In genomic region chr1:54879872-54880271, GRCh38 we compare ENCODE assay signal across 18 cellular contexts. TPM values are rescaled to one million over a fixed set of nuclear protein-coding genes. Genes with fewer than 3 reads are reported as not detected.
DNase-seq lines count a peak whose midpoint lies in the region; ATAC-seq, FAIRE-seq and TF ChIP-seq lines count a peak whose summit lies in the region.
"Had no signal": no experiment of that assay in that cellular context is flagged by ENCODE, and none has a peak within 500 bp of the region (broad histone marks: within the 10 kb centered on the region; RNA-seq: fewer than 3 reads in every experiment).

No MANE protein-coding gene starts in this region.

- H3K36me3 Mint-ChIP-seq in endodermal cell (ENCODE audit: low read depth), result peaks cover 83% of the 10 kb centered on the region

- BruUV-seq in HepG2 (replicated peaks; lab: Mats Ljungman, UMichigan), result no TSS peak

- 49% methylated on average over 1 of the region's 1 CpG for WGBS in HepG2 (ENCODE audit: low lambda C conversion rate)
- WGBS in right lobe of liver (ENCODE audit: insufficient coverage, low coverage, low lambda C conversion rate, missing lambda C conversion rate), result 17% methylated on average over 1 of the region's 1 CpG
- 100% methylated on average over 1 of the region's 1 CpG; no CpG with 5 or more reads in 1 of the 2 experiments for WGBS in endodermal cell (ENCODE audit: insufficient coverage in 1 of 2, insufficient read length in 1 of 2), 2 experiments

- ATAC-seq in HepG2 (no peak), right lobe of liver (no peak), HG02938 (IDR thresholded peaks at IDR 0.05; ENCODE audit: unreplicated experiment) (no peak)

- no peak for DNase-seq in HepG2 (ENCODE audit: low spot score)
- no peak for DNase-seq in right lobe of liver
- DNase-seq in SK-N-MC (ENCODE audit: low read depth, low spot score), result no peak
- no peak for DNase-seq in endodermal cell
- DNase-seq in HuH-7.5 (ENCODE audit: low spot score), result no peak
- no peak for DNase-seq in NCI-H69 (lab: John Stamatoyannopoulos, UW)
- DNase-seq: 8988T; CD4-positive, alpha-beta memory T cell; DMS153; DMS79; GF-D8; HCEC 1CT had no signal

- no peak overlapping the region for H2AFZ ChIP-seq in HepG2 (ENCODE audit: low read length)

- H3K9me3 ChIP-seq in HepG2 (ENCODE audit: low read length) (no peaks in the 10 kb centered on the region), right lobe of liver (no peaks in the 10 kb centered on the region), SK-N-MC (ENCODE audit: low read depth, low read length) (no peaks in the 10 kb centered on the region), endodermal cell (ENCODE audit: control insufficient read depth, low read length) (peaks cover 20% of the 10 kb centered on the region)

- H3K27me3 Mint-ChIP-seq in endodermal cell (ENCODE audit: insufficient read depth), result no peaks in the 10 kb centered on the region
- H3K27me3 Mint-ChIP-seq: CD4-positive, alpha-beta memory T cell had no signal

- intact Hi-C loops in HepG2 (cut with micrococcal nuclease; ENCODE audit: unreplicated experiment) (no loop called here), right lobe of liver (cut with DNase I) (no loop called here)

- no peak for TF ChIP-seq EP300 in HepG2 (IDR thresholded peaks at IDR 0.05; ENCODE audit: low read depth in 2 of 2, low read length in 2 of 2)
- no peak for TF ChIP-seq EP300 in HepG2 (CRISPR knock-in tag; IDR thresholded peaks at IDR 0.05; ENCODE audit: borderline replicate concordance)

- H3K4me1 ChIP-seq in HepG2 (ENCODE audit: insufficient read depth, low read length), result peaks cover 100% of the 10 kb centered on the region
- H3K4me1 ChIP-seq in right lobe of liver, result peaks cover 0 to 88% (median 36%) of the 10 kb centered on the region in 4 donors
- H3K4me1 ChIP-seq in endodermal cell (ENCODE audit: control insufficient read depth, insufficient read depth, low read length), result peaks cover 6% of the 10 kb centered on the region

- no peak overlapping the region for H3K4me3 Mint-ChIP-seq in endodermal cell
- H3K4me3 Mint-ChIP-seq: CD14-positive monocyte; CD4-positive, alpha-beta memory T cell had no signal

- H3K4me3 ChIP-seq in HepG2 (replicated peaks in 1 of 3; ENCODE audit: insufficient read depth in 1 of 3, low read depth in 2 of 3, low read length in 3 of 3) (peak overlapping the region in 2 of 3 experiments; percentile 26 to 33; a peak in 2 of 6 replicates), right lobe of liver (peak overlapping the region in 1 of 3 donors; percentile 0), SK-N-MC (no peak overlapping the region), endodermal cell (ENCODE audit: low read length) (peak overlapping the region; percentile 53)
- H3K4me3 ChIP-seq: BLaER1 had no signal

- in situ Hi-C loops in HepG2 (cut with HindIII; ENCODE audit: extremely low pct_ligation_motif_present, low pct_unique_long_range_greater_than_20kb), result no loop called here

- H3K36me3 ChIP-seq in HepG2 (replicated peaks in 1 of 2; ENCODE audit: control insufficient read depth in 1 of 2, insufficient read depth in 2 of 2, low read length in 2 of 2) (peaks cover 19 to 80% of the 10 kb centered on the region in 2 experiments), right lobe of liver (peaks cover 0 to 62% (median 16%) of the 10 kb centered on the region in 4 donors), SK-N-MC (ENCODE audit: insufficient read depth, low read length) (peaks cover 86% of the 10 kb centered on the region), endodermal cell (ENCODE audit: control insufficient read depth, insufficient read depth, low read length) (peaks cover 94% of the 10 kb centered on the region)
- H3K36me3 ChIP-seq: BLaER1 had no signal

- TF ChIP-seq RAD21 in HepG2 (CRISPR knock-in tag; IDR thresholded peaks at IDR 0.05), result no peak

- H3K27ac Mint-ChIP-seq in endodermal cell, result no peak overlapping the region
- H3K27ac Mint-ChIP-seq: CD14-positive monocyte had no signal

- TF ChIP-seq CTCF in HepG2 (CRISPR knock-in tag; IDR thresholded peaks at IDR 0.05), result no peak
- TF ChIP-seq CTCF in right lobe of liver (IDR thresholded peaks at IDR 0.05), result no peak
- TF ChIP-seq CTCF in endodermal cell (conservative IDR thresholded peaks at IDR 0.05), result no peak

- H3K9ac ChIP-seq in HepG2 (ENCODE audit: insufficient read depth, low read depth, low read length), result peak overlapping the region; percentile 25; the same call in 1 of the 2 replicates
- no peak overlapping the region for H3K9ac ChIP-seq in SK-N-MC (ENCODE audit: insufficient read length)
- H3K9ac ChIP-seq in endodermal cell (ENCODE audit: extremely low read depth, low read length, poor library complexity, severe bottlenecking), result no peak overlapping the region
- H3K9ac ChIP-seq: BLaER1 had no signal

- POLR2A ChIA-PET in HepG2 (lab: Yijun Ruan, JAX), result interaction anchor here (1.1 to 11.2 kb wide), 4 partner anchors 8 to 18 kb away, joined by 6 to 364 read pairs (median 9); no protein-coding TSS in a partner anchor

- peaks cover 4% of the 10 kb centered on the region for H3K9me3 Mint-ChIP-seq in endodermal cell

- H4K20me1 ChIP-seq in HepG2 (ENCODE audit: insufficient read depth, low read length), result peaks cover 97% of the 10 kb centered on the region
- H4K20me1 ChIP-seq: BLaER1 had no signal

- H3K27me3 ChIP-seq in HepG2 (ENCODE audit: control insufficient read depth in 1 of 2, insufficient read depth in 2 of 2, low read length in 2 of 2) (no peaks in the 10 kb centered on the region), right lobe of liver (no peaks in the 10 kb centered on the region), endodermal cell (ENCODE audit: control insufficient read depth, insufficient read depth, low read length, poor library complexity, severe bottlenecking) (no peaks in the 10 kb centered on the region)
- H3K27me3 ChIP-seq: BLaER1 had no signal

- TF ChIP-seq POLR2A in HepG2 (IDR thresholded peaks at IDR 0.05; ENCODE audit: insufficient read depth in 1 of 2, low read depth in 2 of 2, low read length in 2 of 2) (no peak), right lobe of liver (IDR thresholded peaks at IDR 0.05) (no peak)

- CTCF ChIA-PET in HepG2 (lab: Yijun Ruan, JAX; ENCODE audit: low intra/inter-chr PET ratio, low total read pairs), result no interaction called here

- no peak overlapping the region for H3K27ac ChIP-seq in HepG2 (ENCODE audit: extremely low read length, insufficient read depth, low read length)
- peak overlapping the region in 1 of 3 donors; percentile 5 for H3K27ac ChIP-seq in right lobe of liver
- H3K27ac ChIP-seq in SK-N-MC, result peak overlapping the region; percentile 26; the same call in 1 of the 2 replicates
- no peak overlapping the region for H3K27ac ChIP-seq in endodermal cell (ENCODE audit: low read depth, low read length)
- H3K27ac ChIP-seq: BLaER1 had no signal

- no peak for FAIRE-seq in HepG2 (lab: Jason Lieb, UNC)
- FAIRE-seq: GM19239, H54, HTR-8/SVneo had no signal

- peaks cover 40% of the 10 kb centered on the region for H3K4me1 Mint-ChIP-seq in endodermal cell

- peaks cover 96% of the 10 kb centered on the region for H3K79me2 ChIP-seq in HepG2 (ENCODE audit: insufficient read depth, low read length)

- peak overlapping the region; percentile 51 for H3K4me2 ChIP-seq in HepG2 (ENCODE audit: low read depth, low read length)
- H3K4me2 ChIP-seq: BLaER1 had no signal

TF ChIP-seq in HepG2, 621 proteins besides CTCF, POLR2A, EP300 and RAD21 (continues in another document):
- TF ChIP-seq ONECUT2 (CRISPR knock-in tag; IDR thresholded peaks at IDR 0.05) (peak; percentile 71), KAT2B (IDR thresholded peaks at IDR 0.05; ENCODE audit: borderline replicate concordance, low read depth, low read length) (peak; percentile 98), BCL6 (CRISPR knock-in tag; IDR thresholded peaks at IDR 0.05) (peak; percentile 23; the same call in 1 of the 2 replicates), GATAD2A (CRISPR knock-in tag; IDR thresholded peaks at IDR 0.05) (peak; percentile 57), TFAP4 (IDR thresholded peaks at IDR 0.05; ENCODE audit: borderline replicate concordance, low read depth) (no peak)

RNA-seq across cellular contexts. Expression of gene DHCR24, which starts 7.1 kb away (rescaled TPM):
- total RNA-seq in HepG2 (2016; rRNA removed; fragmentation: Illumina TruSeq; extraction: Trizol) (250 and 448 TPM in 2 replicates), right lobe of liver (1,000 to 10,000 TPM in 1 of 6 experiments, 100 to 1,000 TPM in 5; 319 to 1,976 (median 596) TPM), endodermal cell (100 to 1,000 TPM; 243 to 340 TPM)
- total RNA-seq in HepG2 (2016; cell fraction: cytosol; rRNA removed; fragmentation: Illumina TruSeq; extraction: Trizol; ENCODE audit: low read depth), result 49.9 and 51.0 TPM in 2 replicates
- total RNA-seq in HepG2 (2016; cell fraction: insoluble cytoplasmic fraction; rRNA removed; fragmentation: Illumina TruSeq; extraction: Trizol), result 228 and 439 TPM in 2 replicates
- 153 and 157 TPM in 2 replicates for total RNA-seq in HepG2 (2016; cell fraction: membrane; rRNA removed; fragmentation: Illumina TruSeq; extraction: Trizol)
- total RNA-seq in HepG2 (2016; cell fraction: nucleus; rRNA removed; fragmentation: Illumina TruSeq; extraction: Trizol), result 410 and 468 TPM in 2 replicates
- 374 and 484 TPM in 2 replicates for polyA plus RNA-seq in HepG2 (2011; rRNA removed)
- polyA plus RNA-seq in HepG2 (2011; cell fraction: cytosol; rRNA removed), result 348 and 453 TPM in 2 replicates
- 376 and 486 TPM in 2 replicates for polyA plus RNA-seq in HepG2 (2011; cell fraction: nucleus; rRNA removed)
- polyA plus RNA-seq in HepG2 (2012), result 453 and 672 TPM in 2 replicates
- 36.9 and 39.3 TPM in 2 replicates for polyA plus RNA-seq in HepG2 (2016; cell fraction: cytosol; fragmentation: Illumina TruSeq; extraction: Trizol; ENCODE audit: low read depth)
- 202 and 215 TPM in 2 replicates for polyA plus RNA-seq in HepG2 (2016; cell fraction: insoluble cytoplasmic fraction; fragmentation: Illumina TruSeq; extraction: Trizol; ENCODE audit: low read depth)
- polyA plus RNA-seq in HepG2 (2016; cell fraction: membrane; fragmentation: Illumina TruSeq; extraction: Trizol; ENCODE audit: low read depth), result 86.7 and 89.8 TPM in 2 replicates
- 516 and 527 TPM in 2 replicates for polyA plus RNA-seq in HepG2 (2016; cell fraction: nucleus; fragmentation: Illumina TruSeq; extraction: Trizol; ENCODE audit: insufficient read depth, low read depth)
- polyA minus RNA-seq in HepG2 (2011; rRNA and poly(A)+ RNA removed; ENCODE audit: low replicate concordance), result 777 and 2,246 TPM in 2 replicates
- 316 and 502 TPM in 2 replicates for polyA minus RNA-seq in HepG2 (2011; cell fraction: cytosol; rRNA and poly(A)+ RNA removed)
- polyA minus RNA-seq in HepG2 (2011; cell fraction: nucleus; rRNA and poly(A)+ RNA removed), result 197 and 218 TPM in 2 replicates
- 221 TPM for polyA plus RNA-seq in endodermal cell (2013, experiment 1 of 2)
- 218 TPM for polyA plus RNA-seq in endodermal cell (2013, experiment 2 of 2)
